ENCODE assay signal across 17 cellular contexts in genomic region chr5:80745490-80745889, GRCh38.
DNase-seq lines count a peak whose midpoint lies in the region; ATAC-seq and TF ChIP-seq lines count a peak whose summit lies in the region.
"Had no signal": no experiment of that assay in that cellular context is flagged by ENCODE, and none has a peak within 500 bp of the region (broad histone marks: within the 10 kb centered on the region; RNA-seq: fewer than 3 reads in every experiment).

No MANE protein-coding gene starts in this region.

- CTCF ChIA-PET in activated CD4-positive, alpha-beta memory T cell treated with anti-CD3 and anti-CD28 coated beads, Interleukin-2, amount 10 ng/mL, durations not matched to agents 7 days and 5 days (lab: Charles Lee) = no interaction called here

- no peaks in the 10 kb centered on the region for H3K79me2 ChIP-seq in GM23248 (ENCODE audit: insufficient read depth)

- intact Hi-C loops in Right ventricle myocardium inferior (cut with DNase I) = no loop called here

- H3K9me2 ChIP-seq in GM23248 (ENCODE audit: insufficient read depth) = no peaks in the 10 kb centered on the region

- no peak overlapping the region for H3K4me2 ChIP-seq in GM23248 (ENCODE audit: unreplicated experiment)

- no peak overlapping the region for H3K27ac ChIP-seq in GM23248
- H3K27ac ChIP-seq: pancreas had no signal

- H3K9me3 Mint-ChIP-seq in natural killer cell treated with Interleukin-12 subunit alpha and Interleukin-12 subunit beta and Interleukin-15 and Interleukin-18, amount 100 ng/mL, for 72 hours = no peaks in the 10 kb centered on the region
- no peaks in the 10 kb centered on the region for H3K9me3 Mint-ChIP-seq in activated CD4-positive, alpha-beta memory T cell treated with anti-CD3 and anti-CD28 coated beads, Interleukin-2, amount 10 ng/mL, durations not matched to agents 7 days and 5 days

- no peak overlapping the region for H3K9ac ChIP-seq in GM23248

- peak; percentile 40 for DNase-seq in GM23248
- DNase-seq in M059J (ENCODE audit: low read depth) = peak; percentile 85
- peak; percentile 64 for DNase-seq in choroid plexus epithelial cell (ENCODE audit: low read depth)
- DNase-seq in natural killer cell treated with Interleukin-12 subunit alpha and Interleukin-12 subunit beta and Interleukin-15 and Interleukin-18, amount 100 ng/mL, for 72 hours (ENCODE audit: low spot score) = peak; percentile 61
- no peak for DNase-seq in Right ventricle myocardium inferior (ENCODE audit: missing footprints)
- no peak for DNase-seq in activated CD4-positive, alpha-beta memory T cell treated with anti-CD3 and anti-CD28 coated beads, Interleukin-2, amount 10 ng/mL, durations not matched to agents 7 days and 5 days
- no peak for DNase-seq in NCI-H1436 (lab: John Stamatoyannopoulos, UW)
- DNase-seq: activated CD4-positive, alpha-beta T cell treated with anti-CD3 and anti-CD28 coated beads for 1 hour; activated effector memory CD4-positive, alpha-beta T cell treated with anti-CD3 and anti-CD28 coated beads, Interleukin-2, amount 50 U/mL, for 16 hours; AML-193; Caco-2; GF-D8; NCI-H146; pancreas; stimulated activated CD4-positive, alpha-beta T cell treated with anti-CD3 and anti-CD28 coated beads, Interleukin-2, amount 100 ng/mL, for 24 hours; T-helper 9 cell had no signal

- H3K36me3 ChIP-seq in GM23248 (ENCODE audit: low read depth) = peaks cover 1% of the 10 kb centered on the region; the same call in 1 of the 2 replicates

- no peaks in the 10 kb centered on the region for H4K20me1 ChIP-seq in GM23248 (ENCODE audit: insufficient read depth)

- H3K27ac Mint-ChIP-seq in natural killer cell treated with Interleukin-12 subunit alpha and Interleukin-12 subunit beta and Interleukin-15 and Interleukin-18, amount 100 ng/mL, for 72 hours = peak overlapping the region; percentile 35 to 72
- no peak overlapping the region for H3K27ac Mint-ChIP-seq in activated CD4-positive, alpha-beta memory T cell treated with anti-CD3 and anti-CD28 coated beads, Interleukin-2, amount 10 ng/mL, durations not matched to agents 7 days and 5 days

- no peak for TF ChIP-seq CTCF in choroid plexus epithelial cell (conservative IDR thresholded peaks at IDR 0.05; ENCODE audit: low read depth, low read length)

- peaks cover 30 to 35% of the 10 kb centered on the region in 2 donors for H3K4me1 Mint-ChIP-seq in natural killer cell treated with Interleukin-12 subunit alpha and Interleukin-12 subunit beta and Interleukin-15 and Interleukin-18, amount 100 ng/mL, for 72 hours (ENCODE audit: low read depth in 2 of 2)
- peaks cover 21% of the 10 kb centered on the region for H3K4me1 Mint-ChIP-seq in activated CD4-positive, alpha-beta memory T cell treated with anti-CD3 and anti-CD28 coated beads, Interleukin-2, amount 10 ng/mL, durations not matched to agents 7 days and 5 days

- no peaks in the 10 kb centered on the region for H3K9me3 ChIP-seq in GM23248 (ENCODE audit: low read depth)
- H3K9me3 ChIP-seq: pancreas had no signal

- no peaks in the 10 kb centered on the region for H3K27me3 Mint-ChIP-seq in natural killer cell treated with Interleukin-12 subunit alpha and Interleukin-12 subunit beta and Interleukin-15 and Interleukin-18, amount 100 ng/mL, for 72 hours
- no peaks in the 10 kb centered on the region for H3K27me3 Mint-ChIP-seq in activated CD4-positive, alpha-beta memory T cell treated with anti-CD3 and anti-CD28 coated beads, Interleukin-2, amount 10 ng/mL, durations not matched to agents 7 days and 5 days

- H3K27me3 ChIP-seq in GM23248 (replicated peaks; ENCODE audit: insufficient read depth) = no peaks in the 10 kb centered on the region
- H3K27me3 ChIP-seq: pancreas had no signal

- POLR2A ChIA-PET in activated CD4-positive, alpha-beta memory T cell treated with anti-CD3 and anti-CD28 coated beads, Interleukin-2, amount 10 ng/mL, durations not matched to agents 7 days and 5 days (lab: Charles Lee) = interaction anchor here (0.6 to 0.7 kb wide), 2 partner anchors 10 to 266 kb away, joined by 3 to 5 read pairs; no protein-coding TSS in a partner anchor

- H3K4me3 ChIP-seq in GM23248 = no peak overlapping the region
- no peak overlapping the region for H3K4me3 ChIP-seq in choroid plexus epithelial cell (ENCODE audit: low read depth, low read length)
- H3K4me3 ChIP-seq: pancreas had no signal

- peak; percentile 87 to 91 for ATAC-seq in natural killer cell treated with Interleukin-12 subunit alpha and Interleukin-12 subunit beta and Interleukin-15 and Interleukin-18, amount 100 ng/mL, for 72 hours
- no peak for ATAC-seq in Right ventricle myocardium inferior
- ATAC-seq: pancreas, SK-N-SH treated with all-trans-retinoic acid at 6 μM for 48 hours had no signal

- H3F3A ChIP-seq in GM23248 (ENCODE audit: insufficient read depth) = no peaks in the 10 kb centered on the region

- H3K36me3 Mint-ChIP-seq in natural killer cell treated with Interleukin-12 subunit alpha and Interleukin-12 subunit beta and Interleukin-15 and Interleukin-18, amount 100 ng/mL, for 72 hours = peaks cover 37% of the 10 kb centered on the region
- peaks cover 78% of the 10 kb centered on the region for H3K36me3 Mint-ChIP-seq in activated CD4-positive, alpha-beta memory T cell treated with anti-CD3 and anti-CD28 coated beads, Interleukin-2, amount 10 ng/mL, durations not matched to agents 7 days and 5 days (ENCODE audit: low read depth)

- 47 to 58% methylated on average over 1 of the region's 1 CpG for WGBS in GM23248 (ENCODE audit: low coverage in 1 of 2, low lambda C conversion rate in 2 of 2, missing lambda C conversion rate in 2 of 2), 2 experiments

- in situ Hi-C loops in GM23248 (cut with MboI) = no loop called here

- H2AFZ ChIP-seq in GM23248 = no peak overlapping the region

- no peaks in the 10 kb centered on the region for H3K4me1 ChIP-seq in GM23248 (ENCODE audit: insufficient read depth)
- H3K4me1 ChIP-seq: pancreas had no signal

- H3K4me3 Mint-ChIP-seq in natural killer cell treated with Interleukin-12 subunit alpha and Interleukin-12 subunit beta and Interleukin-15 and Interleukin-18, amount 100 ng/mL, for 72 hours = no peak overlapping the region
- H3K4me3 Mint-ChIP-seq in activated CD4-positive, alpha-beta memory T cell treated with anti-CD3 and anti-CD28 coated beads, Interleukin-2, amount 10 ng/mL, durations not matched to agents 7 days and 5 days = no peak overlapping the region

Comparison
In these comparisons a context has a peak if more than half of its experiments do, and no peak if none do; other contexts are left out.
1. DNase-seq: peak in GM23248 (single experiment), M059J (single experiment), choroid plexus epithelial cell (single experiment) and natural killer cell treated with Interleukin-12 subunit alpha and Interleukin-12 subunit beta and Interleukin-15 and Interleukin-18, amount 100 ng/mL, for 72 hours (single experiment); none in Right ventricle myocardium inferior (single experiment), activated CD4-positive, alpha-beta memory T cell treated with anti-CD3 and anti-CD28 coated beads, Interleukin-2, amount 10 ng/mL, durations not matched to agents 7 days and 5 days (single experiment) and NCI-H1436 (single experiment).